ENCODE assay signal across 22 cellular contexts in the genomic region with DNA sequence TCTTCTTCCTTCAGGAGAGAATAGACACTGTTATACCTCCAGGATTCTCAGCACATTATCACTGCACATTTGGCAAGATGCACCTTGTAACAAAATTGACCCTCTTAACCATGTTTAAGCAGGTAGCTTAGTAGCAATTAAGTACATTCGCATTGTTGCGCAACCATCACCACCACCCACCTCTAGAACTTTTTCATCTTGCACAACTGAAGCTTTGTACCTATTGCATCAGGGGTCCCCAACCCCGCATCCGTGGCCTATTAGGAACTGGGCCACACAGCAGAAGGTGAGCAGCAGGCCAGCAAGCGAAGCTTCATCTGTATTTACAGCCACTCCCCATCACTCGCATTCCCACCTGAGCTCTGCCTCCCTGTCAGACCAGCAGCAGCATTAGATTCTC. TPM values are rescaled to one million over a fixed set of nuclear protein-coding genes. Genes with fewer than 3 reads are reported as not detected.
A peak's percentile ranks its signal among the peaks of the same experiment; 100 is the strongest.
DNase-seq lines count a peak whose midpoint lies in the region; ATAC-seq, FAIRE-seq and TF ChIP-seq lines count a peak whose summit lies in the region.
"Had no signal": no experiment of that assay in that cellular context is flagged by ENCODE, and none has a peak within 500 bp of the region (broad histone marks: within the 10 kb centered on the region; RNA-seq: fewer than 3 reads in every experiment).

No MANE protein-coding gene starts in this region.

- CTCF ChIA-PET in IMR-90 (lab: Yijun Ruan, JAX) = interaction anchor here (0.8 kb wide), 1 partner anchor 11 kb away, joined by 3 read pairs; no protein-coding TSS in a partner anchor

- no peaks in the 10 kb centered on the region for H3K4me1 ChIP-seq in IMR-90 (ENCODE audit: control insufficient read depth, insufficient read depth, low read length)

- H3K56ac ChIP-seq in IMR-90 (ENCODE audit: extremely low read depth, insufficient read depth, low read length) = no peak overlapping the region

- no peak overlapping the region for H2BK15ac ChIP-seq in IMR-90 (ENCODE audit: low read depth, low read length)

- peaks cover 25% of the 10 kb centered on the region for H3K27me3 ChIP-seq in IMR-90 (ENCODE audit: control insufficient read depth, insufficient read depth, low read length)

- H4K5ac ChIP-seq in IMR-90 (ENCODE audit: low read depth, low read length) = no peak overlapping the region

- no peaks in the 10 kb centered on the region for H3K9me3 ChIP-seq in IMR-90 (ENCODE audit: control insufficient read depth, insufficient read depth, low read length)

- no peak overlapping the region for H2AK9ac ChIP-seq in IMR-90 (replicated peaks; ENCODE audit: low read depth, low read length, poor library complexity)

- H3K9me1 ChIP-seq in IMR-90 (ENCODE audit: insufficient read depth, low read length) = no peaks in the 10 kb centered on the region

- dilution Hi-C loops in IMR-90 (cut with HindIII; ENCODE audit: low sequenced_read_pairs, unreplicated experiment) = no loop called here

- TF ChIP-seq RAD21 in IMR-90 (IDR thresholded peaks at IDR 0.05; ENCODE audit: low read length) = no peak

- no peak for FAIRE-seq in frontal cortex (lab: Jason Lieb, UNC)
- FAIRE-seq: GM12892, GM18507, HTR-8/SVneo, RCC 7860 had no signal

- no peak overlapping the region for H3K27ac ChIP-seq in IMR-90 (ENCODE audit: insufficient read depth, low read length)

- TF ChIP-seq POLR2A in IMR-90 (IDR thresholded peaks at IDR 0.05; ENCODE audit: low read depth, low read length) = no peak

- no peak overlapping the region for H3K23ac ChIP-seq in IMR-90 (ENCODE audit: low read depth, low read length)

- WGBS in IMR-90 (ENCODE audit: extremely low coverage in 2 of 2, insufficient read length in 1 of 2), 2 experiments = 93% methylated on average over 3 of the region's 6 CpGs; no CpG with 5 or more reads in 1 of the 2 experiments

- in situ Hi-C loops in IMR-90 (cut with MboI; ENCODE audit: low sequenced_read_pairs) = no loop called here

- no peak overlapping the region for H3K4me2 ChIP-seq in IMR-90 (ENCODE audit: low read depth, low read length)

- H3K9ac ChIP-seq in IMR-90 (ENCODE audit: low read depth, low read length) = no peak overlapping the region

- ATAC-seq in IMR-90 (ENCODE audit: low read depth) (no peak), left lobe of liver (peak; percentile 59), HG03571 (IDR thresholded peaks at IDR 0.05; ENCODE audit: unreplicated experiment) (no peak)
- ATAC-seq: Right ventricle myocardium inferior had no signal

- H4K91ac ChIP-seq in IMR-90 (ENCODE audit: insufficient read depth, low read depth, low read length) = no peak overlapping the region

- no peak overlapping the region for H3K4ac ChIP-seq in IMR-90 (ENCODE audit: low read depth, low read length)

- no peaks in the 10 kb centered on the region for H4K20me1 ChIP-seq in IMR-90 (ENCODE audit: insufficient read depth, low read length)

- POLR2A ChIA-PET in IMR-90 (lab: Charles Lee; ENCODE audit: unreplicated experiment) = no interaction called here

- no peak overlapping the region for H3K18ac ChIP-seq in IMR-90 (ENCODE audit: low read depth, low read length)

- DNase-seq in IMR-90 = no peak
- peak; percentile 9 for DNase-seq in amniotic epithelial cell (ENCODE audit: low read depth)
- peak; percentile 82 for DNase-seq in left lobe of liver (ENCODE audit: low spot score)
- DNase-seq in renal cortical epithelial cell (ENCODE audit: low read depth) = peak; percentile 44
- no peak for DNase-seq in posterior cingulate gyrus
- no peak for DNase-seq in frontal cortex (ENCODE audit: low spot score in 2 of 2)
- DNase-seq: DMS79, H7, NCI-H187, NCI-H2107, NCI-H2227 treated with DMSO at 0.1 percent for 48 hours, NCI-H524 treated with DMSO at 0.1 percent for 48 hours had no signal

- intact Hi-C loops in IMR-90 (cut with micrococcal nuclease) (no loop called here), posterior cingulate gyrus (cut with DNase I) (no loop called here)

- H2AK5ac ChIP-seq in IMR-90 (ENCODE audit: low read depth, low read length) = no peak overlapping the region

- H2AFZ ChIP-seq in IMR-90 (replicated peaks; ENCODE audit: low read length, poor library complexity) = no peak overlapping the region

- H3K4me3 ChIP-seq in IMR-90 (ENCODE audit: insufficient read depth, low read depth, low read length) = no peak overlapping the region

- H3K79me1 ChIP-seq in IMR-90 (ENCODE audit: low read depth in 1 of 2, low read length in 2 of 2) = no peaks in the 10 kb centered on the region

- no peak overlapping the region for H2BK20ac ChIP-seq in IMR-90 (ENCODE audit: low read depth, low read length)

- BruUV-seq in IMR-90 (replicated peaks; lab: Mats Ljungman, UMichigan) = no TSS peak

- TF ChIP-seq CTCF in IMR-90 (conservative IDR thresholded peaks at IDR 0.05; ENCODE audit: low read depth, low read length) = no peak

- H2BK120ac ChIP-seq in IMR-90 (ENCODE audit: low read depth, low read length) = no peak overlapping the region

- H3K14ac ChIP-seq in IMR-90 (replicated peaks; ENCODE audit: low read depth, low read length) = no peak overlapping the region

- no peaks in the 10 kb centered on the region for H3K36me3 ChIP-seq in IMR-90 (ENCODE audit: control insufficient read depth, insufficient read depth, low read length)

- H4K8ac ChIP-seq in IMR-90 (ENCODE audit: low read depth in 2 of 2, low read length in 2 of 2) = no peak overlapping the region

- no peak overlapping the region for H2BK5ac ChIP-seq in IMR-90 (ENCODE audit: low read depth, low read length, poor library complexity, severe bottlenecking)

TF ChIP-seq in IMR-90, 13 proteins besides CTCF, POLR2A, EP300 and RAD21:
- TF ChIP-seq CEBPB (IDR thresholded peaks at IDR 0.05; ENCODE audit: low read depth, low read length) = peak; percentile 95
- no peak for TF ChIP-seq FOS (IDR thresholded peaks at IDR 0.05; ENCODE audit: low read depth, low read length)
TF ChIP-seq in IMR-90: peak in this region for 1.

RNA-seq across cellular contexts. Expression of a gene that starts 29.9 kb away (rescaled TPM):
- 20.3 and 21.7 TPM in 2 replicates for total RNA-seq in IMR-90 (2012; rRNA removed)
- polyA plus RNA-seq in IMR-90 (2012; rRNA removed) = 13.3 and 13.4 TPM in 2 replicates
- 6.4 and 8.0 TPM in 2 replicates for polyA plus RNA-seq in IMR-90 (2012; cell fraction: cytosol; rRNA removed)
- polyA plus RNA-seq in IMR-90 (2012; cell fraction: nucleus; rRNA removed; ENCODE audit: low replicate concordance) = 24.1 and 44.4 TPM in 2 replicates
- total RNA-seq in left lobe of liver = 13.5 TPM
- total RNA-seq in renal cortical epithelial cell = 40.6 and 51.2 TPM in 2 replicates
- total RNA-seq in frontal cortex = 23.2 TPM

RNA-seq across cellular contexts. Expression of a gene that starts 34.1 kb away (rescaled TPM):
- not detected in 2 replicates for total RNA-seq in IMR-90 (2012; rRNA removed)
- polyA plus RNA-seq in IMR-90 (2012; rRNA removed) = not detected in 2 replicates
- polyA plus RNA-seq in IMR-90 (2012; cell fraction: cytosol; rRNA removed) = not detected in 2 replicates
- not detected in 2 replicates for polyA plus RNA-seq in IMR-90 (2012; cell fraction: nucleus; rRNA removed; ENCODE audit: low replicate concordance)
- total RNA-seq in left lobe of liver = 0.40 TPM
- total RNA-seq in renal cortical epithelial cell = not detected in 2 replicates
- not detected for total RNA-seq in frontal cortex
- total RNA-seq: H7, OCI-LY7, Right ventricle myocardium inferior, SK-MEL-5 had no signal
- polyA plus RNA-seq: AG04450, CD14-positive monocyte had no signal

Comparison
In these comparisons a context has a peak if more than half of its experiments do, and no peak if none do; other contexts are left out.
1. DNase-seq: peak in amniotic epithelial cell (single experiment), left lobe of liver (single experiment) and renal cortical epithelial cell (single experiment); none in IMR-90 (single experiment), posterior cingulate gyrus (0 of 10) and frontal cortex (0 of 2).